In the genomic region with DNA sequence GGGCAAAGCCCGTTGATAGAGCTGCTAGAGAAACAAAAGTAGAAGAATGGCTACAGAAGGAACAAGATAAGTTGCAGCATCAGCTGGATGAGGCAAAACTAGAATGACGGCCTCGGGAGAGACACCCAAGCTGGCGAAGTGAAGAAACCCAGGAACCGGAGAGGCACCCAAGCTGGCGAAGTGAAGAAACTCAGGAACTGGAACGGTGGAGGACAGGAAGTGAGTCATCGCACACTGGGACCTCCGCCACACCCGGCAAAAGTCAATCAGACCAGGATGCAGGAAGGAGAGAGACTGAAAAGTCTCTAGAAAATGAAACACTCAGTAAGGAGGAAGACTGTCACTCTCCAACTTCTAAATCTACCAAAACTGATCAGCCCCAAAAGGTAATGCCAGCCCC, we compare ENCODE assay signal across 21 cellular contexts.
DNase-seq lines count a peak whose midpoint lies in the region; ATAC-seq and TF ChIP-seq lines count a peak whose summit lies in the region.
"Had no signal": no experiment of that assay in that cellular context is flagged by ENCODE, and none has a peak within 500 bp of the region (broad histone marks: within the 10 kb centered on the region; RNA-seq: fewer than 3 reads in every experiment).

No MANE protein-coding gene starts in this region.

- H3K4me1 ChIP-seq in PC-3 (ENCODE audit: insufficient read depth, low read length) = peaks cover 6% of the 10 kb centered on the region; the same call in 1 of the 2 replicates
- no peaks in the 10 kb centered on the region for H3K4me1 ChIP-seq in GM23338 (ENCODE audit: insufficient read depth)
- H3K4me1 ChIP-seq: prostate gland, upper lobe of left lung had no signal

- H3K36me3 Mint-ChIP-seq in GM23338 (ENCODE audit: low read depth) (no peaks in the 10 kb centered on the region), T-helper 17 cell (ENCODE audit: low read depth) (no peaks in the 10 kb centered on the region)
- H3K36me3 Mint-ChIP-seq: activated naive CD8-positive, alpha-beta T cell treated with anti-CD3 and anti-CD28 coated beads, Interleukin-2, amount 10 ng/mL, durations not matched to agents 7 days and 5 days had no signal

- CTCF ChIA-PET in PC-3 (lab: Charles Lee) = no interaction called here

- no peak overlapping the region for H3K9ac ChIP-seq in PC-3 (ENCODE audit: low read length)

- ATAC-seq in PC-3 (no peak), GM23338 (no peak), T-helper 17 cell (no peak)
- ATAC-seq: effector memory CD8-positive, alpha-beta T cell; stimulated activated naive CD8-positive, alpha-beta T cell treated with anti-CD3 and anti-CD28 coated beads, Interleukin-15, Interleukin-2, amounts not matched to agents 100 U/mL and 50 U/mL, for 24 hours had no signal

- no TSS peak for BruUV-seq in PC-3 (replicated peaks; lab: Mats Ljungman, UMichigan)

- H3K4me1 Mint-ChIP-seq in GM23338 (no peaks in the 10 kb centered on the region), T-helper 17 cell (no peaks in the 10 kb centered on the region)
- H3K4me1 Mint-ChIP-seq: activated naive CD8-positive, alpha-beta T cell treated with anti-CD3 and anti-CD28 coated beads, Interleukin-2, amount 10 ng/mL, durations not matched to agents 7 days and 5 days; central memory CD8-positive, alpha-beta T cell; nephron progenitor cell had no signal

- DNase-seq in A172 (ENCODE audit: low spot score) = peak; percentile 92
- peak; percentile 68 for DNase-seq in HT1080 (ENCODE audit: low read depth)
- peak; percentile 52 for DNase-seq in PC-3
- peak; percentile 62 for DNase-seq in epithelial cell of esophagus (ENCODE audit: low read depth)
- DNase-seq in GM23338 (ENCODE audit: low spot score) = no peak
- DNase-seq in HuH-7.5 (ENCODE audit: low spot score) = no peak
- no peak for DNase-seq in T-helper 17 cell
- DNase-seq in NCI-H2227 treated with DMSO at 0.1 percent for 48 hours (lab: John Stamatoyannopoulos, UW) = no peak
- DNase-seq: activated naive CD8-positive, alpha-beta T cell treated with anti-CD3 and anti-CD28 coated beads, Interleukin-2, amount 10 ng/mL, durations not matched to agents 7 days and 5 days; activated T-cell treated with anti-CD3 and anti-CD28 coated beads, Interleukin-2, amount 50 U/mL, for 1 hour; effector memory CD8-positive, alpha-beta T cell; GF-D8; mesendoderm; NCI-H748 treated with DMSO at 0.1 percent for 48 hours; nephron progenitor cell; SHP77 treated with DMSO at 0.1 percent for 48 hours; stimulated activated CD4-positive, alpha-beta T cell treated with anti-CD3 and anti-CD28 coated beads, Interleukin-12 subunit alpha, Interleukin-12 subunit beta, amount 100 ng/mL, for 4 hours; stimulated activated naive CD8-positive, alpha-beta T cell treated with anti-CD3 and anti-CD28 coated beads, Interleukin-15, Interleukin-2, amounts not matched to agents 100 U/mL and 50 U/mL, for 24 hours had no signal

- H2AFZ ChIP-seq in PC-3 (ENCODE audit: low read length) (no peak overlapping the region; the same call in 1 of the 2 replicates), GM23338 (no peak overlapping the region)

- no peaks in the 10 kb centered on the region for H3K36me3 ChIP-seq in PC-3 (ENCODE audit: low read depth, low read length)
- no peaks in the 10 kb centered on the region for H3K36me3 ChIP-seq in GM23338 (ENCODE audit: insufficient read depth)
- H3K36me3 ChIP-seq: prostate gland, upper lobe of left lung had no signal

- intact Hi-C loops in PC-3 (cut with micrococcal nuclease) = no loop called here

- H3K9me3 Mint-ChIP-seq in GM23338 = peaks cover 7% of the 10 kb centered on the region; the same call in 2 of the 3 replicates

- H3K4me3 Mint-ChIP-seq in GM23338 = no peak overlapping the region
- H3K4me3 Mint-ChIP-seq in T-helper 17 cell = no peak overlapping the region
- H3K4me3 Mint-ChIP-seq: activated naive CD8-positive, alpha-beta T cell treated with anti-CD3 and anti-CD28 coated beads, Interleukin-2, amount 10 ng/mL, durations not matched to agents 7 days and 5 days; central memory CD8-positive, alpha-beta T cell; effector memory CD8-positive, alpha-beta T cell; nephron progenitor cell had no signal

- POLR2A ChIA-PET in PC-3 (lab: Charles Lee; ENCODE audit: unreplicated experiment) = no interaction called here

- H3K27ac ChIP-seq in PC-3 (ENCODE audit: low read length) (peak overlapping the region; percentile 45), GM23338 (ENCODE audit: low read depth) (no peak overlapping the region)
- H3K27ac ChIP-seq: prostate gland had no signal

- H3K27ac Mint-ChIP-seq in GM23338 (no peak overlapping the region), T-helper 17 cell (no peak overlapping the region)
- H3K27ac Mint-ChIP-seq: activated naive CD8-positive, alpha-beta T cell treated with anti-CD3 and anti-CD28 coated beads, Interleukin-2, amount 10 ng/mL, durations not matched to agents 7 days and 5 days; effector memory CD8-positive, alpha-beta T cell; nephron progenitor cell had no signal

- no peaks in the 10 kb centered on the region for H3K9me2 ChIP-seq in PC-3 (replicated peaks; ENCODE audit: low read length)
- H3K9me2 ChIP-seq in GM23338 (ENCODE audit: insufficient read depth) = peaks cover 9% of the 10 kb centered on the region; the same call in 1 of the 2 replicates

- H4K20me1 ChIP-seq in PC-3 (ENCODE audit: low read length) (no peaks in the 10 kb centered on the region), GM23338 (replicated peaks; ENCODE audit: insufficient read depth) (no peaks in the 10 kb centered on the region)

- H3F3A ChIP-seq in PC-3 (ENCODE audit: low read length, unreplicated experiment) (no peaks in the 10 kb centered on the region), GM23338 (replicated peaks; ENCODE audit: low read depth) (no peaks in the 10 kb centered on the region)

- no peak overlapping the region for H3K4me3 ChIP-seq in PC-3 (ENCODE audit: low read length)
- no peak overlapping the region for H3K4me3 ChIP-seq in epithelial cell of esophagus (ENCODE audit: low read length)
- H3K4me3 ChIP-seq in GM23338 = no peak overlapping the region
- H3K4me3 ChIP-seq: prostate gland, upper lobe of left lung had no signal

- H3K9me3 ChIP-seq in PC-3 (ENCODE audit: low read length) (no peaks in the 10 kb centered on the region), T-helper 17 cell (ENCODE audit: control insufficient read depth, low read length, poor library complexity, severe bottlenecking) (no peaks in the 10 kb centered on the region)
- H3K9me3 ChIP-seq: prostate gland, upper lobe of left lung had no signal

- H3K4me2 ChIP-seq in PC-3 (ENCODE audit: low read length) (no peak overlapping the region; the same call in 1 of the 2 replicates), GM23338 (no peak overlapping the region)

- no peaks in the 10 kb centered on the region for H3K27me3 ChIP-seq in PC-3 (ENCODE audit: low read length)
- H3K27me3 ChIP-seq in GM23338 (ENCODE audit: insufficient read depth) = no peaks in the 10 kb centered on the region
- H3K27me3 ChIP-seq: upper lobe of left lung had no signal

- H3K27me3 Mint-ChIP-seq in GM23338 (ENCODE audit: insufficient read depth, low read depth, poor library complexity) (no peaks in the 10 kb centered on the region), T-helper 17 cell (no peaks in the 10 kb centered on the region)
- H3K27me3 Mint-ChIP-seq: activated naive CD8-positive, alpha-beta T cell treated with anti-CD3 and anti-CD28 coated beads, Interleukin-2, amount 10 ng/mL, durations not matched to agents 7 days and 5 days; effector memory CD8-positive, alpha-beta T cell had no signal

- no peak for TF ChIP-seq CTCF in PC-3 (conservative IDR thresholded peaks at IDR 0.05; ENCODE audit: low read depth, low read length)
- TF ChIP-seq CTCF in epithelial cell of esophagus (IDR thresholded peaks at IDR 0.05; ENCODE audit: insufficient read depth, low read depth, low read length, missing control alignments) = no peak
- TF ChIP-seq CTCF in GM23338 (conservative IDR thresholded peaks at IDR 0.05; ENCODE audit: low read depth in 2 of 2) = no peak

- no peaks in the 10 kb centered on the region for H3K79me2 ChIP-seq in PC-3 (ENCODE audit: low read length)
- no peaks in the 10 kb centered on the region for H3K79me2 ChIP-seq in GM23338 (replicated peaks; ENCODE audit: insufficient read depth)

TF ChIP-seq in GM23338, 12 proteins besides CTCF, POLR2A, EP300 and RAD21:
- no peak for TF ChIP-seq NANOG (IDR thresholded peaks at IDR 0.05; ENCODE audit: borderline replicate concordance)
- TF ChIP-seq, protein P1, sequence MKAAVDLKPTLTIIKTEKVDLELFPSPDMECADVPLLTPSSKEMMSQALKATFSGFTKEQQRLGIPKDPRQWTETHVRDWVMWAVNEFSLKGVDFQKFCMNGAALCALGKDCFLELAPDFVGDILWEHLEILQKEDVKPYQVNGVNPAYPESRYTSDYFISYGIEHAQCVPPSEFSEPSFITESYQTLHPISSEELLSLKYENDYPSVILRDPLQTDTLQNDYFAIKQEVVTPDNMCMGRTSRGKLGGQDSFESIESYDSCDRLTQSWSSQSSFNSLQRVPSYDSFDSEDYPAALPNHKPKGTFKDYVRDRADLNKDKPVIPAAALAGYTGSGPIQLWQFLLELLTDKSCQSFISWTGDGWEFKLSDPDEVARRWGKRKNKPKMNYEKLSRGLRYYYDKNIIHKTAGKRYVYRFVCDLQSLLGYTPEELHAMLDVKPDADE (IDR thresholded peaks at IDR 0.05) = no peak
- TF ChIP-seq POLR2AphosphoS5 (IDR thresholded peaks at IDR 0.05; ENCODE audit: low read depth) = no peak
- no peak for TF ChIP-seq ZNF114 (CRISPR knock-in tag; IDR thresholded peaks at IDR 0.05)

Comparison
In these comparisons a context has a peak if more than half of its experiments do, and no peak if none do; other contexts are left out.
1. DNase-seq: peak in A172 (single experiment), HT1080 (single experiment), PC-3 (single experiment) and epithelial cell of esophagus (single experiment); none in GM23338 (single experiment), HuH-7.5 (single experiment), T-helper 17 cell (0 of 3) and NCI-H2227 treated with DMSO at 0.1 percent for 48 hours (single experiment).